ENCODE assay signal across 10 cellular contexts in genomic region chr14:74572829-74573360, GRCh38. TPM values are rescaled to one million over a fixed set of nuclear protein-coding genes. Genes with fewer than 3 reads are reported as not detected.
DNase-seq lines count a peak whose midpoint lies in the region; ATAC-seq and FAIRE-seq lines count a peak whose summit lies in the region.
"Had no signal": no experiment of that assay in that cellular context is flagged by ENCODE, and none has a peak within 500 bp of the region (broad histone marks: within the 10 kb centered on the region; RNA-seq: fewer than 3 reads in every experiment).

No MANE protein-coding gene starts in this region.

- H3K9ac ChIP-seq in stomach smooth muscle (ENCODE audit: low read length in 2 of 2), result peak overlapping the region; percentile 53 to 74

- no peak for DNase-seq in HTR-8/SVneo (ENCODE audit: insufficient read length, low spot score)
- DNase-seq in astrocyte of the hippocampus (ENCODE audit: low read depth, low spot score), result peak; percentile 81
- peak; percentile 77 for DNase-seq in kidney glomerular epithelial cell (lab: John Stamatoyannopoulos, UW)
- DNase-seq in NCI-H345 (lab: John Stamatoyannopoulos, UW), result no peak
- DNase-seq in COLO668 (lab: John Stamatoyannopoulos, UW; ENCODE audit: unreplicated experiment), result no peak
- no peak for DNase-seq in small intestine
- DNase-seq: activated naive CD8-positive, alpha-beta T cell treated with anti-CD3 and anti-CD28 coated beads, Interleukin-2, amount 50 U/mL, for 24 hours; SHP77 treated with DMSO at 0.1 percent for 48 hours had no signal

- no peaks in the 10 kb centered on the region for H3K27me3 ChIP-seq in stomach smooth muscle (ENCODE audit: control insufficient read depth in 1 of 2, insufficient read depth in 2 of 2, low read length in 2 of 2)
- H3K27me3 ChIP-seq in small intestine (ENCODE audit: control insufficient read depth in 2 of 2, insufficient read depth in 2 of 2, low read length in 2 of 2), result no peaks in the 10 kb centered on the region

- H3K4me1 ChIP-seq in stomach smooth muscle (ENCODE audit: control insufficient read depth, insufficient read depth, low read length), result peaks cover 57% of the 10 kb centered on the region
- no peaks in the 10 kb centered on the region for H3K4me1 ChIP-seq in small intestine (ENCODE audit: control insufficient read depth in 2 of 2, insufficient read depth in 1 of 2, low read depth in 1 of 2, low read length in 1 of 2)

- H3K27ac ChIP-seq in stomach smooth muscle (ENCODE audit: low read length) (peak overlapping the region; percentile 76), small intestine (ENCODE audit: low read depth in 1 of 2, low read length in 1 of 2) (peak overlapping the region in 1 of 2 donors; percentile 47)

- no peaks in the 10 kb centered on the region for H3K36me3 ChIP-seq in stomach smooth muscle (ENCODE audit: control insufficient read depth in 2 of 2, insufficient read depth in 2 of 2, low read length in 2 of 2)
- H3K36me3 ChIP-seq in small intestine (ENCODE audit: control insufficient read depth in 2 of 2, insufficient read depth in 2 of 2, low read length in 2 of 2), result no peaks in the 10 kb centered on the region

- no peak for ATAC-seq in GM21825 (IDR thresholded peaks at IDR 0.05; ENCODE audit: unreplicated experiment)
- ATAC-seq: activated naive CD8-positive, alpha-beta T cell treated with anti-CD3 and anti-CD28 coated beads, Interleukin-2, amount 50 U/mL, for 24 hours had no signal

- H3K4me3 ChIP-seq in stomach smooth muscle (ENCODE audit: low read length in 2 of 2) (peak overlapping the region; percentile 8 to 70), small intestine (ENCODE audit: low read depth in 1 of 2, low read length in 2 of 2) (no peak overlapping the region)

- FAIRE-seq in HTR-8/SVneo (lab: Jason Lieb, UNC) (peak; percentile 96), small intestine (lab: Jason Lieb, UNC) (no peak)

- H3K9me3 ChIP-seq in stomach smooth muscle (ENCODE audit: control insufficient read depth in 2 of 2, low read length in 2 of 2), result no peaks in the 10 kb centered on the region
- H3K9me3 ChIP-seq in small intestine (ENCODE audit: control insufficient read depth, low read depth), result no peaks in the 10 kb centered on the region

- 71 to 75% (median 72%) methylated on average over 10 of the region's 10 CpGs for WGBS in small intestine, 3 donors

RNA-seq across cellular contexts. Expression of gene LTBP2, which starts 39.1 kb away (rescaled TPM):
- polyA plus RNA-seq in small intestine, result 1 to 10 TPM in 1 of 3 donors, under 1 TPM in 2; 0.22 to 1.8 (median 0.54) TPM

Comparison
In these comparisons a context has a peak if more than half of its experiments do, and no peak if none do; other contexts are left out.
1. DNase-seq: peak in astrocyte of the hippocampus (single experiment) and kidney glomerular epithelial cell (single experiment); none in HTR-8/SVneo (single experiment), NCI-H345 (single experiment), COLO668 (single experiment) and small intestine (single experiment).
2. H3K4me3 ChIP-seq: peak in stomach smooth muscle (2 of 2); none in small intestine (0 of 2).